Comparison of ENCODE assay signal across 19 cellular contexts in the genomic region with DNA sequence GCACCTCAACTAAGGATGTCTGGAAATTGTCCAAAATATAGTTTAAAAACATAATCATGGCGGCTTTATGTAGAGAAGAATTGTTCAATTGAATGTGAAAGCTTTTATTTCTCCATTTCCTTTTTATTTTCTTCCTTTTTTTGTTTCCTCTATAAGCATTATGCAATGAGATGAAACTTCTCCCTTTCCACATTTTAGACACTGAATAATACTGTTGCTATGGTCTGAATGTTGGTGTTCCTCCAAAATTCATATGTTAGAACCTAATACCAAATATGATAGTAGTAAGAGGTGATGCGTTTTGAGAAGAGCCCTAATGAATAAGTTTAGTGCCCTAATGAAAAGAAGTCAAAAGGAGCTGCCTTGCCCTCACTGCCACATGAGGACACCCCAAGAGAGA.
DNase-seq lines count a peak whose midpoint lies in the region; ATAC-seq and FAIRE-seq lines count a peak whose summit lies in the region.
"Had no signal": no experiment of that assay in that cellular context is flagged by ENCODE, and none has a peak within 500 bp of the region (broad histone marks: within the 10 kb centered on the region; RNA-seq: fewer than 3 reads in every experiment).

No MANE protein-coding gene starts in this region.

- H4K91ac ChIP-seq in neuronal stem cell (ENCODE audit: low read depth, low read length, poor library complexity) = no peak overlapping the region

- H2BK5ac ChIP-seq in neuronal stem cell (ENCODE audit: low read length) = no peak overlapping the region

- no peak overlapping the region for H2BK15ac ChIP-seq in neuronal stem cell (ENCODE audit: low read length)

- H3K14ac ChIP-seq in neuronal stem cell (ENCODE audit: low read length) = no peak overlapping the region

- no peaks in the 10 kb centered on the region for H3K27me3 Mint-ChIP-seq in activated naive CD8-positive, alpha-beta T cell treated with anti-CD3 and anti-CD28 coated beads, Interleukin-2, amount 50 U/mL, for 24 hours

- H3K9me3 ChIP-seq in BLaER1 treated with 17β-estradiol and CSF1 and Interleukin-3, amounts not matched to agents 10 nM and 100 nM (replicated peaks in 1 of 11) = peaks cover 0 to 8% (median 0%) of the 10 kb centered on the region in 11 experiments; a peak in 1 of 22 replicates
- H3K9me3 ChIP-seq in neuronal stem cell (replicated peaks in 1 of 2; ENCODE audit: control insufficient read depth in 2 of 2, insufficient read depth in 1 of 2, low read depth in 1 of 2, low read length in 2 of 2) = no peaks in the 10 kb centered on the region
- H3K9me3 ChIP-seq: SJSA1 had no signal

- no peaks in the 10 kb centered on the region for H3K36me3 ChIP-seq in BLaER1 treated with 17β-estradiol and CSF1 and Interleukin-3, amounts not matched to agents 10 nM and 100 nM
- H3K36me3 ChIP-seq in neuronal stem cell (replicated peaks in 1 of 2; ENCODE audit: control insufficient read depth in 2 of 2, insufficient read depth in 2 of 2, low read length in 2 of 2) = no peaks in the 10 kb centered on the region
- H3K36me3 ChIP-seq: SJSA1 had no signal

- no peaks in the 10 kb centered on the region for H3K79me1 ChIP-seq in neuronal stem cell (ENCODE audit: low read depth, low read length)

- H2BK120ac ChIP-seq in neuronal stem cell (ENCODE audit: low read depth, low read length) = no peak overlapping the region

- no peak overlapping the region for H3K23ac ChIP-seq in neuronal stem cell (ENCODE audit: low read depth, low read length, poor library complexity)

- no peak overlapping the region for H3K27ac Mint-ChIP-seq in activated naive CD8-positive, alpha-beta T cell treated with anti-CD3 and anti-CD28 coated beads, Interleukin-2, amount 50 U/mL, for 24 hours

- H3K27me3 ChIP-seq in BLaER1 treated with 17β-estradiol and CSF1 and Interleukin-3, amounts not matched to agents 10 nM and 100 nM = no peaks in the 10 kb centered on the region
- H3K27me3 ChIP-seq in neuronal stem cell (ENCODE audit: control insufficient read depth in 3 of 3, insufficient read depth in 3 of 3, low read depth in 1 of 3, low read length in 3 of 3) = no peaks in the 10 kb centered on the region
- H3K27me3 ChIP-seq: SJSA1 had no signal

- H3K4me2 ChIP-seq in BLaER1 treated with 17β-estradiol and CSF1 and Interleukin-3, amounts not matched to agents 10 nM and 100 nM = peak overlapping the region in 7 of 11 experiments; percentile 19 to 59 (median 54); a peak in 11 of 22 replicates
- H3K4me2 ChIP-seq in neuronal stem cell (ENCODE audit: insufficient read depth, low read length, poor library complexity, severe bottlenecking) = no peak overlapping the region

- no peak overlapping the region for H3K4ac ChIP-seq in neuronal stem cell (ENCODE audit: low read length)

- peaks cover 2% of the 10 kb centered on the region for H3K36me3 Mint-ChIP-seq in activated naive CD8-positive, alpha-beta T cell treated with anti-CD3 and anti-CD28 coated beads, Interleukin-2, amount 50 U/mL, for 24 hours (ENCODE audit: low read depth)

- peaks cover 15% of the 10 kb centered on the region for H3K4me1 Mint-ChIP-seq in activated naive CD8-positive, alpha-beta T cell treated with anti-CD3 and anti-CD28 coated beads, Interleukin-2, amount 50 U/mL, for 24 hours

- no peak for FAIRE-seq in HTR-8/SVneo (lab: Jason Lieb, UNC)
- FAIRE-seq: K562 had no signal

- H3K9me3 Mint-ChIP-seq in activated naive CD8-positive, alpha-beta T cell treated with anti-CD3 and anti-CD28 coated beads, Interleukin-2, amount 50 U/mL, for 24 hours = peaks cover 3% of the 10 kb centered on the region

- no peak overlapping the region for H3K18ac ChIP-seq in neuronal stem cell (ENCODE audit: low read length)

- H2AFZ ChIP-seq in neuronal stem cell (ENCODE audit: low read length) = no peak overlapping the region

- H3K4me3 Mint-ChIP-seq in activated naive CD8-positive, alpha-beta T cell treated with anti-CD3 and anti-CD28 coated beads, Interleukin-2, amount 50 U/mL, for 24 hours = no peak overlapping the region

- ATAC-seq in GM19452 (IDR thresholded peaks at IDR 0.05; ENCODE audit: unreplicated experiment) = no peak
- no peak for ATAC-seq in activated naive CD8-positive, alpha-beta T cell treated with anti-CD3 and anti-CD28 coated beads, Interleukin-2, amount 50 U/mL, for 24 hours
- ATAC-seq: K562, PC-3 had no signal

- WGBS in neuronal stem cell (ENCODE audit: extremely low coverage in 2 of 2, insufficient read length in 2 of 2, insufficient replicate concordance in 1 of 2), 2 donors = no CpG with 5 or more reads among the region's 2 CpGs

- H2AK5ac ChIP-seq in neuronal stem cell (ENCODE audit: low read depth, low read length) = no peak overlapping the region

- H2BK12ac ChIP-seq in neuronal stem cell (ENCODE audit: low read length) = no peak overlapping the region

- no peak overlapping the region for H4K8ac ChIP-seq in neuronal stem cell (ENCODE audit: low read depth, low read length)

- H3K4me1 ChIP-seq in BLaER1 treated with 17β-estradiol and CSF1 and Interleukin-3, amounts not matched to agents 10 nM and 100 nM = peaks cover 8 to 38% (median 18%) of the 10 kb centered on the region in 10 experiments; a peak in 19 of 20 replicates
- no peaks in the 10 kb centered on the region for H3K4me1 ChIP-seq in neuronal stem cell (ENCODE audit: control insufficient read depth in 2 of 2, insufficient read depth in 1 of 2, low read depth in 1 of 2, low read length in 2 of 2)
- H3K4me1 ChIP-seq: SJSA1 had no signal

- no peak overlapping the region for H3K9ac ChIP-seq in BLaER1 treated with 17β-estradiol and CSF1 and Interleukin-3, amounts not matched to agents 10 nM and 100 nM
- no peak overlapping the region for H3K9ac ChIP-seq in neuronal stem cell (ENCODE audit: low read depth, low read length, poor library complexity)

- H3K4me3 ChIP-seq in BLaER1 treated with 17β-estradiol and CSF1 and Interleukin-3, amounts not matched to agents 10 nM and 100 nM = no peak overlapping the region
- no peak overlapping the region for H3K4me3 ChIP-seq in neuronal stem cell (ENCODE audit: low read length in 2 of 2)
- H3K4me3 ChIP-seq: K562, SJSA1 had no signal

- DNase-seq in MV-4-11 (lab: John Stamatoyannopoulos, UW) = peak; percentile 84
- peak; percentile 7 for DNase-seq in SIG-M5 (lab: John Stamatoyannopoulos, UW)
- peak; percentile 7 for DNase-seq in fibroblast of gingiva (ENCODE audit: low read depth)
- no peak for DNase-seq in neuronal stem cell (ENCODE audit: low spot score)
- no peak for DNase-seq in HTR-8/SVneo (ENCODE audit: insufficient read length, low spot score)
- no peak for DNase-seq in activated naive CD8-positive, alpha-beta T cell treated with anti-CD3 and anti-CD28 coated beads, Interleukin-2, amount 50 U/mL, for 24 hours
- DNase-seq: COR-L47, H7, NCI-H1092, NCI-H146, NCI-H2081, NCI-H524, PC-3 had no signal

- H4K20me1 ChIP-seq in BLaER1 treated with 17β-estradiol and CSF1 and Interleukin-3, amounts not matched to agents 10 nM and 100 nM = no peaks in the 10 kb centered on the region

- peak overlapping the region in 4 of 11 experiments; percentile 29 to 51 (median 39); a peak in 4 of 22 replicates for H3K27ac ChIP-seq in BLaER1 treated with 17β-estradiol and CSF1 and Interleukin-3, amounts not matched to agents 10 nM and 100 nM
- no peak overlapping the region for H3K27ac ChIP-seq in neuronal stem cell (replicated peaks; ENCODE audit: low read length)
- H3K27ac ChIP-seq: C4-2B, RWPE1, SJSA1 had no signal

Comparison
In these comparisons a context has a peak if more than half of its experiments do, and no peak if none do; other contexts are left out.
1. DNase-seq: peak in MV-4-11 (single experiment), SIG-M5 (single experiment) and fibroblast of gingiva (single experiment); none in neuronal stem cell (single experiment), HTR-8/SVneo (single experiment) and activated naive CD8-positive, alpha-beta T cell treated with anti-CD3 and anti-CD28 coated beads, Interleukin-2, amount 50 U/mL, for 24 hours (single experiment).